Comparison of ENCODE assay signal across 15 cellular contexts in the genomic region with DNA sequence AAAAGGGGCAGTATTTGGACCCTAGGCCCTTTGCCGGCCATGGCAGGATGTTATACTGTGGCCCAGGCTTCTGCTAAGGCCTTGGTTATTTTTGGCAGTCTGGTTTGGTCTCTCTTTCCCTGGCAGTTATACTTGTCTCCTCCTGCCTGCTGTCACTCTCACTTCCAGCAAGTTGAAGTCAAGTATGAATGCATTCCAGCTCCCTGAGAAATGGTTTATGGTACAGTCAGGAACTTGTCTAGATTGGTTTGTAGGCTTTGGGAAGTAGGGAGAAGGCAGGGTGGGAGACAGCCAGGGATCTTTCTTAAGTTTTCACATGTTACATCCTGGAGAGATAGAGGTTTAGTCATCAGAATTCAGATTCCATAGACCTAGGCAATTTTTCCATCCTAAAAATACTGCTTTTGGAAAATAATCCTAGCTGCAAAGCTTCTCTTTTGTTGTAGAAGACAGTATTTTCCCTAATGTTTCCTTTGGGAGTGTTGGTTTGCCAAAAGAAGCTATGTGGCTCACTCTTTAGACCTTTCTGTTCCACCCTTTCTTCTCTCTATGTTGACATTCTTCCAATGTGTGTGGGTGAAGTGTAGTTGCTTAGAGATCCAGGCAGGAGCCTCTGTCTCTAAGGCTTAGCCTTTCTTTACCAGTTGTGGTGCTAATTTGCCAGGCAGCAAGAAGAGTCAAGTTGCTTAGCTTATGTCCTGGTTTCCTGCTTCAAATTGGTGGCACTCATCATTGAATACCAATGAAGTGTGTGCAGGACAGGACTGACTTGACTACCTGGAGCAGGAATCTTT. TPM values are rescaled to one million over a fixed set of nuclear protein-coding genes. Genes with fewer than 3 reads are reported as not detected.
DNase-seq lines count a peak whose midpoint lies in the region; ATAC-seq, FAIRE-seq and TF ChIP-seq lines count a peak whose summit lies in the region.
"Had no signal": no experiment of that assay in that cellular context is flagged by ENCODE, and none has a peak within 500 bp of the region (broad histone marks: within the 10 kb centered on the region; RNA-seq: fewer than 3 reads in every experiment).

No MANE protein-coding gene starts in this region.

- FAIRE-seq in HepG2 (lab: Jason Lieb, UNC) (no peak), HTR-8/SVneo (lab: Jason Lieb, UNC) (no peak)
- FAIRE-seq: endometrium had no signal

- TF ChIP-seq EP300 in HepG2 (IDR thresholded peaks at IDR 0.05; ENCODE audit: low read depth in 2 of 2, low read length in 2 of 2) (no peak), HepG2 (CRISPR knock-in tag; IDR thresholded peaks at IDR 0.05; ENCODE audit: borderline replicate concordance) (no peak)

- CTCF ChIA-PET in HepG2 (lab: Yijun Ruan, JAX; ENCODE audit: low intra/inter-chr PET ratio, low total read pairs), result no interaction called here

- no peak for TF ChIP-seq POLR2A in HepG2 (IDR thresholded peaks at IDR 0.05; ENCODE audit: insufficient read depth in 1 of 2, low read depth in 2 of 2, low read length in 2 of 2)

- H3K4me1 ChIP-seq in left ventricle myocardium inferior (peaks cover 56% of the 10 kb centered on the region), HepG2 (ENCODE audit: insufficient read depth, low read length) (peaks cover 10% of the 10 kb centered on the region)

- in situ Hi-C loops in HepG2 (cut with HindIII; ENCODE audit: extremely low pct_ligation_motif_present, low pct_unique_long_range_greater_than_20kb), result no loop called here

- peak overlapping the region; percentile 10 for H3K27ac Mint-ChIP-seq in activated T-cell treated with anti-CD3 and anti-CD28 coated beads, Interleukin-2, amount 50 U/mL, for 24 hours
- H3K27ac Mint-ChIP-seq in activated naive CD8-positive, alpha-beta T cell treated with anti-CD3 and anti-CD28 coated beads, Interleukin-2, amount 10 ng/mL, durations not matched to agents 7 days and 5 days, result peak overlapping the region; percentile 28

- H3K27me3 Mint-ChIP-seq in activated T-cell treated with anti-CD3 and anti-CD28 coated beads, Interleukin-2, amount 50 U/mL, for 24 hours, result no peaks in the 10 kb centered on the region
- H3K27me3 Mint-ChIP-seq in activated naive CD8-positive, alpha-beta T cell treated with anti-CD3 and anti-CD28 coated beads, Interleukin-2, amount 10 ng/mL, durations not matched to agents 7 days and 5 days, result no peaks in the 10 kb centered on the region

- H3K36me3 Mint-ChIP-seq in activated T-cell treated with anti-CD3 and anti-CD28 coated beads, Interleukin-2, amount 50 U/mL, for 24 hours (ENCODE audit: low read depth), result peaks cover 63% of the 10 kb centered on the region
- peaks cover 25% of the 10 kb centered on the region for H3K36me3 Mint-ChIP-seq in activated naive CD8-positive, alpha-beta T cell treated with anti-CD3 and anti-CD28 coated beads, Interleukin-2, amount 10 ng/mL, durations not matched to agents 7 days and 5 days

- no peak overlapping the region for H2AFZ ChIP-seq in HepG2 (ENCODE audit: low read length)

- TF ChIP-seq CTCF in left ventricle myocardium inferior (IDR thresholded peaks at IDR 0.05; ENCODE audit: borderline replicate concordance), result no peak
- TF ChIP-seq CTCF in HepG2 (CRISPR knock-in tag; IDR thresholded peaks at IDR 0.05), result no peak

- H3K9ac ChIP-seq in HepG2 (ENCODE audit: insufficient read depth, low read depth, low read length), result no peak overlapping the region
- H3K9ac ChIP-seq: KMS-11 had no signal

- H3K27me3 ChIP-seq in left ventricle myocardium inferior (ENCODE audit: low read depth), result no peaks in the 10 kb centered on the region
- no peaks in the 10 kb centered on the region; a peak in 1 of 5 replicates for H3K27me3 ChIP-seq in HepG2 (ENCODE audit: control insufficient read depth in 1 of 2, insufficient read depth in 2 of 2, low read length in 2 of 2)
- H3K27me3 ChIP-seq: sigmoid colon had no signal

- H3K4me2 ChIP-seq in HepG2 (ENCODE audit: low read depth, low read length), result no peak overlapping the region
- H3K4me2 ChIP-seq: KMS-11 had no signal

- POLR2A ChIA-PET in activated naive CD8-positive, alpha-beta T cell treated with anti-CD3 and anti-CD28 coated beads, Interleukin-2, amount 10 ng/mL, durations not matched to agents 7 days and 5 days (lab: Charles Lee), result interaction anchor here (8.1 kb wide), 1 partner anchor 10 kb away, joined by 132 read pairs; the partner anchor contains the start of gene FAM53C
- POLR2A ChIA-PET in HepG2 (lab: Yijun Ruan, JAX), result interaction anchor here (6.2 kb wide), 1 partner anchor 10 kb away, joined by 111 read pairs; the partner anchor contains the start of gene FAM53C

- no peak for TF ChIP-seq RAD21 in HepG2 (CRISPR knock-in tag; IDR thresholded peaks at IDR 0.05)

- H3K79me2 ChIP-seq in HepG2 (ENCODE audit: insufficient read depth, low read length), result peaks cover 21% of the 10 kb centered on the region

- no peak overlapping the region for H3K4me3 Mint-ChIP-seq in activated T-cell treated with anti-CD3 and anti-CD28 coated beads, Interleukin-2, amount 50 U/mL, for 24 hours
- no peak overlapping the region for H3K4me3 Mint-ChIP-seq in activated naive CD8-positive, alpha-beta T cell treated with anti-CD3 and anti-CD28 coated beads, Interleukin-2, amount 10 ng/mL, durations not matched to agents 7 days and 5 days

- no peak overlapping the region for H3K4me3 ChIP-seq in left ventricle myocardium inferior
- no peak overlapping the region for H3K4me3 ChIP-seq in HepG2 (replicated peaks in 1 of 3; ENCODE audit: insufficient read depth in 1 of 3, low read depth in 2 of 3, low read length in 3 of 3)
- H3K4me3 ChIP-seq: sigmoid colon had no signal

- no TSS peak for BruUV-seq in HepG2 (replicated peaks; lab: Mats Ljungman, UMichigan)

- WGBS in HepG2 (ENCODE audit: low lambda C conversion rate), result 86% methylated on average over 1 of the region's 1 CpG

- H3K36me3 ChIP-seq in left ventricle myocardium inferior (peaks cover 36% of the 10 kb centered on the region), HepG2 (replicated peaks in 1 of 2; ENCODE audit: control insufficient read depth in 1 of 2, insufficient read depth in 2 of 2, low read length in 2 of 2) (peaks cover 11 to 31% of the 10 kb centered on the region in 2 experiments)

- H3K9me3 ChIP-seq in left ventricle myocardium inferior (replicated peaks), result peaks cover 7% of the 10 kb centered on the region
- H3K9me3 ChIP-seq in HepG2 (ENCODE audit: low read length), result no peaks in the 10 kb centered on the region
- H3K9me3 ChIP-seq: sigmoid colon had no signal

- ATAC-seq in activated naive CD8-positive, alpha-beta T cell treated with anti-CD3 and anti-CD28 coated beads, Interleukin-2, amount 10 ng/mL, durations not matched to agents 7 days and 5 days (ENCODE audit: low read depth), result no peak
- ATAC-seq in activated CD4-positive, CD25-positive, alpha-beta regulatory T cell treated with anti-CD3 and anti-CD28 coated beads, Interleukin-2, amount 50 U/mL, for 24 hours, result no peak
- no peak for ATAC-seq in HepG2
- ATAC-seq: HCT116 had no signal

- H3K27ac ChIP-seq in left ventricle myocardium inferior (replicated peaks) (peak overlapping the region; percentile 99), HepG2 (ENCODE audit: extremely low read length, insufficient read depth, low read length) (no peak overlapping the region)
- H3K27ac ChIP-seq: KMS-11, sigmoid colon had no signal

- DNase-seq in activated T-cell treated with anti-CD3 and anti-CD28 coated beads, Interleukin-2, amount 50 U/mL, for 24 hours, result no peak
- DNase-seq in activated T-cell treated with anti-CD3 and anti-CD28 coated beads for 4 hours (no peak), left ventricle myocardium inferior (no peak), stromal cell of bone marrow (ENCODE audit: low read depth) (peak; percentile 81), HepG2 (ENCODE audit: low spot score) (no peak), HTR-8/SVneo (ENCODE audit: insufficient read length, low spot score) (no peak)
- DNase-seq in activated naive CD8-positive, alpha-beta T cell treated with anti-CD3 and anti-CD28 coated beads, Interleukin-2, amount 10 ng/mL, durations not matched to agents 7 days and 5 days, result no peak
- DNase-seq: amniotic stem cell, NCI-H2107, sigmoid colon had no signal

- H3K9me3 Mint-ChIP-seq in activated T-cell treated with anti-CD3 and anti-CD28 coated beads, Interleukin-2, amount 50 U/mL, for 24 hours, result peaks cover 8% of the 10 kb centered on the region
- H3K9me3 Mint-ChIP-seq in activated naive CD8-positive, alpha-beta T cell treated with anti-CD3 and anti-CD28 coated beads, Interleukin-2, amount 10 ng/mL, durations not matched to agents 7 days and 5 days, result peaks cover 8% of the 10 kb centered on the region

- intact Hi-C loops in left ventricle myocardium inferior (cut with micrococcal nuclease) (no loop called here), HepG2 (cut with micrococcal nuclease; ENCODE audit: unreplicated experiment) (loop anchor here (5.0 kb wide), 1 partner anchor 173 kb away; the partner anchor contains the start of genes BRD8 and KIF20A)

- H3K4me1 Mint-ChIP-seq in activated T-cell treated with anti-CD3 and anti-CD28 coated beads, Interleukin-2, amount 50 U/mL, for 24 hours (ENCODE audit: low read depth), result peaks cover 30% of the 10 kb centered on the region
- peaks cover 26% of the 10 kb centered on the region for H3K4me1 Mint-ChIP-seq in activated naive CD8-positive, alpha-beta T cell treated with anti-CD3 and anti-CD28 coated beads, Interleukin-2, amount 10 ng/mL, durations not matched to agents 7 days and 5 days

- H4K20me1 ChIP-seq in HepG2 (ENCODE audit: insufficient read depth, low read length), result peaks cover 13% of the 10 kb centered on the region

RNA-seq across cellular contexts. Expression of gene KDM3B, which starts 2.4 kb away (rescaled TPM):
- 10 to 100 TPM; 63.0 to 70.8 TPM for total RNA-seq in activated naive CD8-positive, alpha-beta T cell treated with anti-CD3 and anti-CD28 coated beads, Interleukin-2, amount 10 ng/mL, durations not matched to agents 7 days and 5 days
- total RNA-seq in left ventricle myocardium inferior, result 40.7 TPM
- 34.3 and 47.7 TPM in 2 replicates for total RNA-seq in HepG2 (2016; rRNA removed; fragmentation: Illumina TruSeq; extraction: Trizol)
- 7.3 and 7.5 TPM in 2 replicates for total RNA-seq in HepG2 (2016; cell fraction: cytosol; rRNA removed; fragmentation: Illumina TruSeq; extraction: Trizol; ENCODE audit: low read depth)
- total RNA-seq in HepG2 (2016; cell fraction: insoluble cytoplasmic fraction; rRNA removed; fragmentation: Illumina TruSeq; extraction: Trizol), result 33.7 and 41.7 TPM in 2 replicates
- total RNA-seq in HepG2 (2016; cell fraction: membrane; rRNA removed; fragmentation: Illumina TruSeq; extraction: Trizol), result 14.6 and 15.4 TPM in 2 replicates
- total RNA-seq in HepG2 (2016; cell fraction: nucleus; rRNA removed; fragmentation: Illumina TruSeq; extraction: Trizol), result 31.3 and 31.9 TPM in 2 replicates
- 19.6 and 19.7 TPM in 2 replicates for polyA plus RNA-seq in HepG2 (2011; rRNA removed)
- 9.2 and 12.1 TPM in 2 replicates for polyA plus RNA-seq in HepG2 (2011; cell fraction: cytosol; rRNA removed)
- 20.4 and 21.1 TPM in 2 replicates for polyA plus RNA-seq in HepG2 (2011; cell fraction: nucleus; rRNA removed)
- polyA plus RNA-seq in HepG2 (2012), result 21.2 and 24.4 TPM in 2 replicates
- polyA plus RNA-seq in HepG2 (2016; cell fraction: cytosol; fragmentation: Illumina TruSeq; extraction: Trizol; ENCODE audit: low read depth), result 1.5 TPM in 2 replicates
- polyA plus RNA-seq in HepG2 (2016; cell fraction: insoluble cytoplasmic fraction; fragmentation: Illumina TruSeq; extraction: Trizol; ENCODE audit: low read depth), result 35.2 and 38.8 TPM in 2 replicates
- 5.1 and 6.0 TPM in 2 replicates for polyA plus RNA-seq in HepG2 (2016; cell fraction: membrane; fragmentation: Illumina TruSeq; extraction: Trizol; ENCODE audit: low read depth)
- 43.2 and 50.0 TPM in 2 replicates for polyA plus RNA-seq in HepG2 (2016; cell fraction: nucleus; fragmentation: Illumina TruSeq; extraction: Trizol; ENCODE audit: insufficient read depth, low read depth)
- polyA minus RNA-seq in HepG2 (2011; rRNA and poly(A)+ RNA removed; ENCODE audit: low replicate concordance), result 32.4 and 40.8 TPM in 2 replicates
- polyA minus RNA-seq in HepG2 (2011; cell fraction: cytosol; rRNA and poly(A)+ RNA removed), result 26.1 and 30.4 TPM in 2 replicates
- 37.2 and 39.4 TPM in 2 replicates for polyA minus RNA-seq in HepG2 (2011; cell fraction: nucleus; rRNA and poly(A)+ RNA removed)

RNA-seq across cellular contexts. Expression of gene FAM53C, which starts 12.0 kb away (rescaled TPM):
- total RNA-seq in activated naive CD8-positive, alpha-beta T cell treated with anti-CD3 and anti-CD28 coated beads, Interleukin-2, amount 10 ng/mL, durations not matched to agents 7 days and 5 days, result 10 to 100 TPM; 29.3 to 31.2 TPM
- 26.7 TPM for total RNA-seq in left ventricle myocardium inferior
- total RNA-seq in HepG2 (2016; rRNA removed; fragmentation: Illumina TruSeq; extraction: Trizol), result 26.9 and 28.5 TPM in 2 replicates
- 5.7 and 6.2 TPM in 2 replicates for total RNA-seq in HepG2 (2016; cell fraction: cytosol; rRNA removed; fragmentation: Illumina TruSeq; extraction: Trizol; ENCODE audit: low read depth)
- 26.1 and 26.8 TPM in 2 replicates for total RNA-seq in HepG2 (2016; cell fraction: insoluble cytoplasmic fraction; rRNA removed; fragmentation: Illumina TruSeq; extraction: Trizol)
- total RNA-seq in HepG2 (2016; cell fraction: membrane; rRNA removed; fragmentation: Illumina TruSeq; extraction: Trizol), result 22.1 and 22.4 TPM in 2 replicates
- 19.0 and 21.2 TPM in 2 replicates for total RNA-seq in HepG2 (2016; cell fraction: nucleus; rRNA removed; fragmentation: Illumina TruSeq; extraction: Trizol)
- 28.1 and 30.1 TPM in 2 replicates for polyA plus RNA-seq in HepG2 (2011; rRNA removed)
- 16.8 and 17.2 TPM in 2 replicates for polyA plus RNA-seq in HepG2 (2011; cell fraction: cytosol; rRNA removed)
- 46.4 and 53.9 TPM in 2 replicates for polyA plus RNA-seq in HepG2 (2011; cell fraction: nucleus; rRNA removed)
- 15.6 and 16.9 TPM in 2 replicates for polyA plus RNA-seq in HepG2 (2012)
- 3.1 and 3.3 TPM in 2 replicates for polyA plus RNA-seq in HepG2 (2016; cell fraction: cytosol; fragmentation: Illumina TruSeq; extraction: Trizol; ENCODE audit: low read depth)
- polyA plus RNA-seq in HepG2 (2016; cell fraction: insoluble cytoplasmic fraction; fragmentation: Illumina TruSeq; extraction: Trizol; ENCODE audit: low read depth), result 22.4 and 24.1 TPM in 2 replicates
- polyA plus RNA-seq in HepG2 (2016; cell fraction: membrane; fragmentation: Illumina TruSeq; extraction: Trizol; ENCODE audit: low read depth), result 11.4 TPM in 2 replicates
- polyA plus RNA-seq in HepG2 (2016; cell fraction: nucleus; fragmentation: Illumina TruSeq; extraction: Trizol; ENCODE audit: insufficient read depth, low read depth), result 29.0 and 31.0 TPM in 2 replicates
- 38.4 and 40.2 TPM in 2 replicates for polyA minus RNA-seq in HepG2 (2011; rRNA and poly(A)+ RNA removed; ENCODE audit: low replicate concordance)
- polyA minus RNA-seq in HepG2 (2011; cell fraction: cytosol; rRNA and poly(A)+ RNA removed), result 15.7 TPM in 2 replicates
- polyA minus RNA-seq in HepG2 (2011; cell fraction: nucleus; rRNA and poly(A)+ RNA removed), result 34.9 and 47.7 TPM in 2 replicates

RNA-seq across cellular contexts. Expression of gene CDC25C, which starts 18.4 kb away (rescaled TPM):
- total RNA-seq in activated naive CD8-positive, alpha-beta T cell treated with anti-CD3 and anti-CD28 coated beads, Interleukin-2, amount 10 ng/mL, durations not matched to agents 7 days and 5 days, result 10 to 100 TPM; 11.9 to 13.2 TPM
- total RNA-seq in left ventricle myocardium inferior (not detected), HepG2 (2016; rRNA removed; fragmentation: Illumina TruSeq; extraction: Trizol) (27.6 and 44.1 TPM in 2 replicates)
- 7.6 and 8.5 TPM in 2 replicates for total RNA-seq in HepG2 (2016; cell fraction: cytosol; rRNA removed; fragmentation: Illumina TruSeq; extraction: Trizol; ENCODE audit: low read depth)
- total RNA-seq in HepG2 (2016; cell fraction: insoluble cytoplasmic fraction; rRNA removed; fragmentation: Illumina TruSeq; extraction: Trizol), result 26.9 and 38.3 TPM in 2 replicates
- total RNA-seq in HepG2 (2016; cell fraction: membrane; rRNA removed; fragmentation: Illumina TruSeq; extraction: Trizol), result 9.4 and 10.9 TPM in 2 replicates
- 18.6 and 19.2 TPM in 2 replicates for total RNA-seq in HepG2 (2016; cell fraction: nucleus; rRNA removed; fragmentation: Illumina TruSeq; extraction: Trizol)
- 11.8 and 17.7 TPM in 2 replicates for polyA plus RNA-seq in HepG2 (2011; rRNA removed)
- 8.8 and 9.2 TPM in 2 replicates for polyA plus RNA-seq in HepG2 (2011; cell fraction: cytosol; rRNA removed)
- polyA plus RNA-seq in HepG2 (2011; cell fraction: nucleus; rRNA removed), result 7.0 and 10.3 TPM in 2 replicates
- 4.8 and 13.0 TPM in 2 replicates for polyA plus RNA-seq in HepG2 (2012)
- polyA plus RNA-seq in HepG2 (2016; cell fraction: cytosol; fragmentation: Illumina TruSeq; extraction: Trizol; ENCODE audit: low read depth), result 2.5 and 3.0 TPM in 2 replicates
- 36.0 and 37.3 TPM in 2 replicates for polyA plus RNA-seq in HepG2 (2016; cell fraction: insoluble cytoplasmic fraction; fragmentation: Illumina TruSeq; extraction: Trizol; ENCODE audit: low read depth)
- 4.0 and 4.5 TPM in 2 replicates for polyA plus RNA-seq in HepG2 (2016; cell fraction: membrane; fragmentation: Illumina TruSeq; extraction: Trizol; ENCODE audit: low read depth)
- polyA plus RNA-seq in HepG2 (2016; cell fraction: nucleus; fragmentation: Illumina TruSeq; extraction: Trizol; ENCODE audit: insufficient read depth, low read depth), result 18.4 and 19.2 TPM in 2 replicates
- 13.3 and 16.6 TPM in 2 replicates for polyA minus RNA-seq in HepG2 (2011; rRNA and poly(A)+ RNA removed; ENCODE audit: low replicate concordance)
- 7.9 and 8.3 TPM in 2 replicates for polyA minus RNA-seq in HepG2 (2011; cell fraction: cytosol; rRNA and poly(A)+ RNA removed)
- 14.5 and 16.0 TPM in 2 replicates for polyA minus RNA-seq in HepG2 (2011; cell fraction: nucleus; rRNA and poly(A)+ RNA removed)
- total RNA-seq: ureter had no signal
